Comparison of ENCODE assay signal across 1 cellular context in genomic region chr16:4351880-4352279, GRCh38.
TF ChIP-seq lines count a peak whose summit lies in the region.

No MANE protein-coding gene starts in this region.

TF ChIP-seq in HCT116, 20 proteins besides CTCF, POLR2A, EP300 and RAD21 (continued from another document):
- TF ChIP-seq EZH2phosphoT487 (IDR thresholded peaks at IDR 0.05; ENCODE audit: borderline replicate concordance) (no peak), ATF3 (IDR thresholded peaks at IDR 0.05) (no peak), ELF1 (IDR thresholded peaks at IDR 0.05; ENCODE audit: borderline replicate concordance, low read depth) (no peak), EZH2 (IDR thresholded peaks at IDR 0.05) (no peak), YY1 (IDR thresholded peaks at IDR 0.05; ENCODE audit: extremely low read depth, insufficient replicate concordance, low read depth, low read length) (no peak), CEBPB (IDR thresholded peaks at IDR 0.05; ENCODE audit: low read depth) (no peak), EGR1 (IDR thresholded peaks at IDR 0.05; ENCODE audit: low read depth) (no peak)
- TF ChIP-seq, protein P1, sequence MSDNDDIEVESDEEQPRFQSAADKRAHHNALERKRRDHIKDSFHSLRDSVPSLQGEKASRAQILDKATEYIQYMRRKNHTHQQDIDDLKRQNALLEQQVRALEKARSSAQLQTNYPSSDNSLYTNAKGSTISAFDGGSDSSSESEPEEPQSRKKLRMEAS (IDR thresholded peaks at IDR 0.05) = no peak
- TF ChIP-seq, protein P2, sequence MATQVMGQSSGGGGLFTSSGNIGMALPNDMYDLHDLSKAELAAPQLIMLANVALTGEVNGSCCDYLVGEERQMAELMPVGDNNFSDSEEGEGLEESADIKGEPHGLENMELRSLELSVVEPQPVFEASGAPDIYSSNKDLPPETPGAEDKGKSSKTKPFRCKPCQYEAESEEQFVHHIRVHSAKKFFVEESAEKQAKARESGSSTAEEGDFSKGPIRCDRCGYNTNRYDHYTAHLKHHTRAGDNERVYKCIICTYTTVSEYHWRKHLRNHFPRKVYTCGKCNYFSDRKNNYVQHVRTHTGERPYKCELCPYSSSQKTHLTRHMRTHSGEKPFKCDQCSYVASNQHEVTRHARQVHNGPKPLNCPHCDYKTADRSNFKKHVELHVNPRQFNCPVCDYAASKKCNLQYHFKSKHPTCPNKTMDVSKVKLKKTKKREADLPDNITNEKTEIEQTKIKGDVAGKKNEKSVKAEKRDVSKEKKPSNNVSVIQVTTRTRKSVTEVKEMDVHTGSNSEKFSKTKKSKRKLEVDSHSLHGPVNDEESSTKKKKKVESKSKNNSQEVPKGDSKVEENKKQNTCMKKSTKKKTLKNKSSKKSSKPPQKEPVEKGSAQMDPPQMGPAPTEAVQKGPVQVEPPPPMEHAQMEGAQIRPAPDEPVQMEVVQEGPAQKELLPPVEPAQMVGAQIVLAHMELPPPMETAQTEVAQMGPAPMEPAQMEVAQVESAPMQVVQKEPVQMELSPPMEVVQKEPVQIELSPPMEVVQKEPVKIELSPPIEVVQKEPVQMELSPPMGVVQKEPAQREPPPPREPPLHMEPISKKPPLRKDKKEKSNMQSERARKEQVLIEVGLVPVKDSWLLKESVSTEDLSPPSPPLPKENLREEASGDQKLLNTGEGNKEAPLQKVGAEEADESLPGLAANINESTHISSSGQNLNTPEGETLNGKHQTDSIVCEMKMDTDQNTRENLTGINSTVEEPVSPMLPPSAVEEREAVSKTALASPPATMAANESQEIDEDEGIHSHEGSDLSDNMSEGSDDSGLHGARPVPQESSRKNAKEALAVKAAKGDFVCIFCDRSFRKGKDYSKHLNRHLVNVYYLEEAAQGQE (IDR thresholded peaks at IDR 0.05; ENCODE audit: low read depth) = no peak
